In the genomic region with DNA sequence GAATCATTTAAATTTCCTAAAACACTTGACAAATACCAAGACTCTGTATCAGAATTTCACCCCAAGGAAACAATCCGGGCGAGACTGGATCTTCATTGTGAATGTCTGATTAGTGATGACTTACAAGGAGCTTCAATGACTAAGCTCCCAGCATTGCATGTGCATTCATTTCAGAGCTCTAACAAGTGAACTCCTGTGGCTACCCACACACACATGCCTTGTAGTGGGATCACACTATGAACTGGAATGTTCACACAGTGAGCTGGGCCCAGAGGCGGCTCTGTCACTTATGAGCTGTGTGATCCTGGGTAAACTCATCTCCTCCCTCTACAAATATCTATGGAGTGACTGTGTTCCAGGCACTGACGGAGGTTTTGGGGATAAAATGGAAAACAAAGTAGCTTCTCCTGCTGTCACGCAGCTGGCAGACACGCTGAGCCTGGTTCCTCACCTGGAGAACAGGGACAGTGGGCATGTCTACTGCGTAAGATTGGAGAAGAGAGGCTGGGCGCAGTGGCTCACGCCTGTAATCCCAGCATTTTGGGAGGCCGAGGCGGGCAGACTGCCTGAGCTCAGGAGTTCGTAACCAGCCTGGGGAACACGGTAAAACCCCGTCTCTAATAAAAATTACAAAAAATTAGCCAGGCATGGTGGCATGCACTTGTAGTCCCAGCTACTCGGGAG, we compare ENCODE assay signal across 11 cellular contexts. TPM values are rescaled to one million over a fixed set of nuclear protein-coding genes. Genes with fewer than 3 reads are reported as not detected.
A peak's percentile ranks its signal among the peaks of the same experiment; 100 is the strongest.
DNase-seq lines count a peak whose midpoint lies in the region; ATAC-seq and TF ChIP-seq lines count a peak whose summit lies in the region.
"Had no signal": no experiment of that assay in that cellular context is flagged by ENCODE, and none has a peak within 500 bp of the region (broad histone marks: within the 10 kb centered on the region; RNA-seq: fewer than 3 reads in every experiment).

No MANE protein-coding gene starts in this region.

- no peak for TF ChIP-seq CTCF in type B pancreatic cell (conservative IDR thresholded peaks at IDR 0.05)

- no peak overlapping the region for H3K9ac ChIP-seq in adipocyte (ENCODE audit: low read length)

- no peaks in the 10 kb centered on the region for H3K27me3 Mint-ChIP-seq in activated CD4-positive, alpha-beta T cell treated with anti-CD3 and anti-CD28 coated beads for 36 hours
- no peaks in the 10 kb centered on the region for H3K27me3 Mint-ChIP-seq in type B pancreatic cell

- H3K27me3 ChIP-seq in adipocyte (replicated peaks; ENCODE audit: control insufficient read depth, insufficient read depth, low read length), result no peaks in the 10 kb centered on the region
- H3K27me3 ChIP-seq: gastroesophageal sphincter had no signal

- CTCF ChIA-PET in activated CD4-positive, alpha-beta T cell treated with anti-CD3 and anti-CD28 coated beads for 36 hours (lab: Charles Lee), result interaction anchor here (0.6 to 1.6 kb wide), 6 partner anchors 18 to 183 kb away, joined by 3 to 8 read pairs (median 4); no protein-coding TSS in a partner anchor

- no peaks in the 10 kb centered on the region for H3K36me3 ChIP-seq in adipocyte (ENCODE audit: control insufficient read depth, insufficient read depth, low read length, severe bottlenecking)

- no peaks in the 10 kb centered on the region for H3K9me3 ChIP-seq in adipocyte (ENCODE audit: control insufficient read depth, low read length)
- H3K9me3 ChIP-seq: gastroesophageal sphincter had no signal

- no peaks in the 10 kb centered on the region for H3K9me3 Mint-ChIP-seq in activated CD4-positive, alpha-beta T cell treated with anti-CD3 and anti-CD28 coated beads for 36 hours (ENCODE audit: low read depth)
- no peaks in the 10 kb centered on the region for H3K9me3 Mint-ChIP-seq in type B pancreatic cell

- intact Hi-C loops in activated CD4-positive, alpha-beta T cell treated with anti-CD3 and anti-CD28 coated beads for 36 hours (cut with DNase I, micrococcal nuclease), result no loop called here
- intact Hi-C loops in head of caudate nucleus (cut with DNase I), result no loop called here

- DNase-seq in activated CD4-positive, alpha-beta T cell treated with anti-CD3 and anti-CD28 coated beads for 36 hours, result peak; percentile 10
- DNase-seq in activated CD4-positive, alpha-beta T cell treated with anti-CD3 and anti-CD28 coated beads for 4 hours, result no peak
- DNase-seq in adipocyte (ENCODE audit: low read depth) (peak; percentile 92), head of caudate nucleus (peak in 33 of 42 donors; percentile 6 to 85 (median 46)), type B pancreatic cell (ENCODE audit: extremely low spot score, unreplicated experiment) (no peak)
- DNase-seq: AML-193, NCI-H1048 had no signal

- peaks cover 12% of the 10 kb centered on the region for H3K4me1 ChIP-seq in adipocyte (ENCODE audit: control insufficient read depth, insufficient read depth, low read length)
- H3K4me1 ChIP-seq: gastroesophageal sphincter had no signal

- peak; percentile 49 for ATAC-seq in activated CD4-positive, alpha-beta T cell treated with anti-CD3 and anti-CD28 coated beads for 36 hours
- ATAC-seq in HG03565 (IDR thresholded peaks at IDR 0.05; ENCODE audit: unreplicated experiment) (no peak), HG03025 (IDR thresholded peaks at IDR 0.05; ENCODE audit: low FRiP score, unreplicated experiment) (no peak), GM21381 (IDR thresholded peaks at IDR 0.05; ENCODE audit: unreplicated experiment) (no peak)
- ATAC-seq: gastroesophageal sphincter had no signal

- no peak overlapping the region for H3K4me3 Mint-ChIP-seq in activated CD4-positive, alpha-beta T cell treated with anti-CD3 and anti-CD28 coated beads for 36 hours
- H3K4me3 Mint-ChIP-seq in type B pancreatic cell, result no peak overlapping the region

- no peaks in the 10 kb centered on the region for H3K36me3 Mint-ChIP-seq in activated CD4-positive, alpha-beta T cell treated with anti-CD3 and anti-CD28 coated beads for 36 hours (ENCODE audit: low read depth)
- peaks cover under 1% of the 10 kb centered on the region for H3K36me3 Mint-ChIP-seq in type B pancreatic cell

- H3K27ac Mint-ChIP-seq in activated CD4-positive, alpha-beta T cell treated with anti-CD3 and anti-CD28 coated beads for 36 hours, result no peak overlapping the region
- H3K27ac Mint-ChIP-seq in type B pancreatic cell, result peak overlapping the region; percentile 40

- H3K4me3 ChIP-seq in adipocyte (ENCODE audit: low read length), result no peak overlapping the region
- H3K4me3 ChIP-seq: gastroesophageal sphincter had no signal

- H3K4me1 Mint-ChIP-seq in activated CD4-positive, alpha-beta T cell treated with anti-CD3 and anti-CD28 coated beads for 36 hours, result peaks cover 11% of the 10 kb centered on the region
- H3K4me1 Mint-ChIP-seq in type B pancreatic cell (ENCODE audit: unreplicated experiment), result peaks cover 5% of the 10 kb centered on the region

- POLR2A ChIA-PET in activated CD4-positive, alpha-beta T cell treated with anti-CD3 and anti-CD28 coated beads for 36 hours (lab: Charles Lee), result no interaction called here

RNA-seq across cellular contexts. Expression of a gene that starts 56.9 kb away (rescaled TPM):
- 10 to 100 TPM; 34.9 to 36.7 TPM for total RNA-seq in activated CD4-positive, alpha-beta T cell treated with anti-CD3 and anti-CD28 coated beads for 36 hours
- 112 and 136 TPM in 2 replicates for total RNA-seq in type B pancreatic cell (ENCODE audit: low replicate concordance)

Comparison
In these comparisons a context has a peak if more than half of its experiments do, and no peak if none do; other contexts are left out.
1. DNase-seq: peak in activated CD4-positive, alpha-beta T cell treated with anti-CD3 and anti-CD28 coated beads for 36 hours (single experiment), adipocyte (single experiment) and head of caudate nucleus (33 of 42); none in activated CD4-positive, alpha-beta T cell treated with anti-CD3 and anti-CD28 coated beads for 4 hours (0 of 2) and type B pancreatic cell (single experiment).